Comparison of ENCODE assay signal across 9 cellular contexts in the genomic region with DNA sequence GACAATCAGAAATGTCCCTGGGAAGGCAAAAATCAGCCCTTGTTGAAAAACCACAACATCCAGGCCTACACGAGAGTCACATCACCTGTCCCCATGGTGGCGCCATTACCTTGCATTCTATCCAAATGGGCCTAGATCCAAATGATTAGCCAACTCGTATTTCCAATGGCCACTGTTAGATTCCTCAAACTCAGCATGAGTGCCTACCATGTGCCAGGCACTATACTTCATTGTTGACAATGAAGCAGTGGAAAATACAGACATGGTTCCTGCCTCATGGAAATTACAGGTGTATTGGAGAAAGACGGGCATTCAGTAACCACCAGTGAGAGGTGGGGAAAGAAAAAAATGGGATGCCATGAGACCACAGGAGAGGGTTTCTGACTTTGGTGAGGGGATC. TPM values are rescaled to one million over a fixed set of nuclear protein-coding genes. Genes with fewer than 3 reads are reported as not detected.
DNase-seq lines count a peak whose midpoint lies in the region; ATAC-seq and TF ChIP-seq lines count a peak whose summit lies in the region.
"Had no signal": no experiment of that assay in that cellular context is flagged by ENCODE, and none has a peak within 500 bp of the region (broad histone marks: within the 10 kb centered on the region; RNA-seq: fewer than 3 reads in every experiment).

No MANE protein-coding gene starts in this region.

- in situ Hi-C loops in astrocyte of the spinal cord (cut with HindIII; ENCODE audit: low sequenced_read_pairs) = no loop called here

- H3K36me3 ChIP-seq in mesodermal cell (ENCODE audit: control insufficient read depth, insufficient read depth, low read length) = no peaks in the 10 kb centered on the region

- H3K27ac ChIP-seq in mesodermal cell (ENCODE audit: low read depth, low read length, severe bottlenecking) = peak overlapping the region; percentile 95

- H3K4me1 ChIP-seq in mesodermal cell (ENCODE audit: control insufficient read depth, insufficient read depth, low read length, poor library complexity, severe bottlenecking) = peaks cover 43% of the 10 kb centered on the region

- DNase-seq in AG10803 (ENCODE audit: low read depth) (peak; percentile 33), HCEC 1CT (peak; percentile 52), NCI-H748 (lab: John Stamatoyannopoulos, UW; ENCODE audit: unreplicated experiment) (peak; percentile 80), astrocyte of the spinal cord (ENCODE audit: low read depth, low spot score) (peak; percentile 52)
- DNase-seq in activated T-helper 2 cell treated with anti-CD3 and anti-CD28 coated beads, Interferon-gamma antibody, Interleukin-2, Interleukin-4, amounts not matched to agents 10 μg/mL and 5 μg/mL and 100 μg/mL, durations not matched to agents 14 hours and 24 hours and 36 hours (ENCODE audit: low spot score) = no peak
- DNase-seq in NK-92 treated with Interleukin-12 subunit alpha and Interleukin-12 subunit beta, amount 100 ng/mL, for 24 hours (lab: John Stamatoyannopoulos, UW) = no peak

- H3K4me3 ChIP-seq in AG10803 (ENCODE audit: low read length) (no peak overlapping the region), astrocyte of the spinal cord (ENCODE audit: low read depth, low read length) (no peak overlapping the region), mesodermal cell (ENCODE audit: extremely low read depth, insufficient read depth, low read length, poor library complexity, severe bottlenecking) (no peak overlapping the region)

- WGBS in mesodermal cell (ENCODE audit: insufficient coverage in 2 of 2), 2 experiments = 61 to 66% methylated on average over 3 to 4 of the region's 4 CpGs

- no peaks in the 10 kb centered on the region for H3K9me3 ChIP-seq in mesodermal cell (ENCODE audit: control insufficient read depth, low read length)

- H3K4me3 Mint-ChIP-seq in activated T-helper 2 cell treated with anti-CD3 and anti-CD28 coated beads, Interferon-gamma antibody, Interleukin-2, Interleukin-4, amounts not matched to agents 10 μg/mL and 5 μg/mL and 100 μg/mL, durations not matched to agents 14 hours and 24 hours and 36 hours (ENCODE audit: low read depth) = no peak overlapping the region
- H3K4me3 Mint-ChIP-seq: dendritic cell treated with granulocyte-macrophage colony-stimulating factor and Interleukin-4, amounts not matched to agents 40 ng/mL and 50 ng/mL, for 4 days had no signal

- no peak overlapping the region for H3K27ac Mint-ChIP-seq in activated T-helper 2 cell treated with anti-CD3 and anti-CD28 coated beads, Interferon-gamma antibody, Interleukin-2, Interleukin-4, amounts not matched to agents 10 μg/mL and 5 μg/mL and 100 μg/mL, durations not matched to agents 14 hours and 24 hours and 36 hours
- H3K27ac Mint-ChIP-seq: dendritic cell treated with granulocyte-macrophage colony-stimulating factor and Interleukin-4, amounts not matched to agents 40 ng/mL and 50 ng/mL, for 4 days had no signal

- intact Hi-C loops in activated T-helper 2 cell treated with anti-CD3 and anti-CD28 coated beads, Interferon-gamma antibody, Interleukin-2, Interleukin-4, amounts not matched to agents 10 μg/mL and 5 μg/mL and 100 μg/mL, durations not matched to agents 14 hours and 24 hours and 36 hours (cut with micrococcal nuclease) = no loop called here

- H3K4me1 Mint-ChIP-seq in activated T-helper 2 cell treated with anti-CD3 and anti-CD28 coated beads, Interferon-gamma antibody, Interleukin-2, Interleukin-4, amounts not matched to agents 10 μg/mL and 5 μg/mL and 100 μg/mL, durations not matched to agents 14 hours and 24 hours and 36 hours (ENCODE audit: low read depth) = peaks cover 14% of the 10 kb centered on the region

- no peaks in the 10 kb centered on the region for H3K36me3 Mint-ChIP-seq in activated T-helper 2 cell treated with anti-CD3 and anti-CD28 coated beads, Interferon-gamma antibody, Interleukin-2, Interleukin-4, amounts not matched to agents 10 μg/mL and 5 μg/mL and 100 μg/mL, durations not matched to agents 14 hours and 24 hours and 36 hours (ENCODE audit: low read depth)

- ATAC-seq in GM18517 (IDR thresholded peaks at IDR 0.05; ENCODE audit: unreplicated experiment) = no peak

- H3K9me3 Mint-ChIP-seq in activated T-helper 2 cell treated with anti-CD3 and anti-CD28 coated beads, Interferon-gamma antibody, Interleukin-2, Interleukin-4, amounts not matched to agents 10 μg/mL and 5 μg/mL and 100 μg/mL, durations not matched to agents 14 hours and 24 hours and 36 hours = no peaks in the 10 kb centered on the region
- H3K9me3 Mint-ChIP-seq: dendritic cell treated with granulocyte-macrophage colony-stimulating factor and Interleukin-4, amounts not matched to agents 40 ng/mL and 50 ng/mL, for 4 days had no signal

- TF ChIP-seq CTCF in AG10803 (conservative IDR thresholded peaks at IDR 0.05; ENCODE audit: low read length) (no peak; the same call in 1 of the 2 replicates), astrocyte of the spinal cord (IDR thresholded peaks at IDR 0.05; ENCODE audit: low read depth, low read length) (peak; percentile 31)

- peaks cover 2% of the 10 kb centered on the region for H3K27me3 Mint-ChIP-seq in activated T-helper 2 cell treated with anti-CD3 and anti-CD28 coated beads, Interferon-gamma antibody, Interleukin-2, Interleukin-4, amounts not matched to agents 10 μg/mL and 5 μg/mL and 100 μg/mL, durations not matched to agents 14 hours and 24 hours and 36 hours (ENCODE audit: low read depth)

RNA-seq across cellular contexts. Expression of a gene that starts 29.8 kb away (rescaled TPM):
- 65.3 TPM for polyA plus RNA-seq in mesodermal cell (2013, experiment 1 of 2)
- polyA plus RNA-seq in mesodermal cell (2013, experiment 2 of 2) = 63.9 TPM
- not detected in 2 replicates for total RNA-seq in activated T-helper 2 cell treated with anti-CD3 and anti-CD28 coated beads, Interferon-gamma antibody, Interleukin-2, Interleukin-4, amounts not matched to agents 10 μg/mL and 5 μg/mL and 100 μg/mL, durations not matched to agents 14 hours and 24 hours and 36 hours

Comparison
In these comparisons a context has a peak if more than half of its experiments do, and no peak if none do; other contexts are left out.
1. DNase-seq: peak in AG10803 (single experiment), HCEC 1CT (single experiment), NCI-H748 (single experiment) and astrocyte of the spinal cord (single experiment); none in activated T-helper 2 cell treated with anti-CD3 and anti-CD28 coated beads, Interferon-gamma antibody, Interleukin-2, Interleukin-4, amounts not matched to agents 10 μg/mL and 5 μg/mL and 100 μg/mL, durations not matched to agents 14 hours and 24 hours and 36 hours (single experiment) and NK-92 treated with Interleukin-12 subunit alpha and Interleukin-12 subunit beta, amount 100 ng/mL, for 24 hours (single experiment).